10 cellular contexts compared by ENCODE assay signal in genomic region chr19:18420931-18421330, GRCh38. TPM values are rescaled to one million over a fixed set of nuclear protein-coding genes. Genes with fewer than 3 reads are reported as not detected.
DNase-seq lines count a peak whose midpoint lies in the region; ATAC-seq and TF ChIP-seq lines count a peak whose summit lies in the region.
"Had no signal": no experiment of that assay in that cellular context is flagged by ENCODE, and none has a peak within 500 bp of the region (broad histone marks: within the 10 kb centered on the region; RNA-seq: fewer than 3 reads in every experiment).

No MANE protein-coding gene starts in this region.

- TF ChIP-seq POLR2A in transverse colon (IDR thresholded peaks at IDR 0.05), result no peak

- intact Hi-C loops in activated naive CD4-positive, alpha-beta T cell treated with anti-CD3 and anti-CD28 coated beads for 36 hours (cut with micrococcal nuclease), result no loop called here
- intact Hi-C loops in lower lobe of right lung (cut with DNase I), result no loop called here
- intact Hi-C loops in transverse colon (cut with DNase I; ENCODE audit: low total_unique reads), result no loop called here

- H3K4me3 ChIP-seq in lower lobe of right lung (peak overlapping the region; percentile 80), transverse colon (peak overlapping the region in 2 of 4 donors; percentile 63 to 89)

- peak overlapping the region; percentile 82 for H3K4me3 Mint-ChIP-seq in activated naive CD4-positive, alpha-beta T cell treated with anti-CD3 and anti-CD28 coated beads for 36 hours
- peak overlapping the region; percentile 88 for H3K4me3 Mint-ChIP-seq in activated naive CD8-positive, alpha-beta T cell treated with anti-CD3 and anti-CD28 coated beads for 36 hours

- TF ChIP-seq CTCF in lower lobe of right lung (IDR thresholded peaks at IDR 0.05) (no peak), transverse colon (IDR thresholded peaks at IDR 0.05) (no peak)

- CTCF ChIA-PET in activated naive CD4-positive, alpha-beta T cell treated with anti-CD3 and anti-CD28 coated beads for 36 hours (lab: Charles Lee), result interaction anchor here (1.0 to 2.8 kb wide), 2 partner anchors 10 to 32 kb away, joined by 3 to 16 read pairs; no protein-coding TSS in a partner anchor

- H3K36me3 Mint-ChIP-seq in activated naive CD4-positive, alpha-beta T cell treated with anti-CD3 and anti-CD28 coated beads for 36 hours (ENCODE audit: low read depth), result peaks cover 2% of the 10 kb centered on the region
- peaks cover 0 to 6% of the 10 kb centered on the region in 2 donors for H3K36me3 Mint-ChIP-seq in activated naive CD4-positive, alpha-beta T cell treated with anti-CD3 and anti-CD28 coated beads, Interleukin-2, amount 50 U/mL, for 72 hours
- H3K36me3 Mint-ChIP-seq in activated naive CD8-positive, alpha-beta T cell treated with anti-CD3 and anti-CD28 coated beads for 36 hours, result peaks cover 10% of the 10 kb centered on the region

- peaks cover 21% of the 10 kb centered on the region for H3K27me3 Mint-ChIP-seq in activated naive CD4-positive, alpha-beta T cell treated with anti-CD3 and anti-CD28 coated beads for 36 hours (ENCODE audit: low read depth)
- peaks cover 27% of the 10 kb centered on the region for H3K27me3 Mint-ChIP-seq in activated naive CD8-positive, alpha-beta T cell treated with anti-CD3 and anti-CD28 coated beads for 36 hours

- no peaks in the 10 kb centered on the region for H3K9me3 Mint-ChIP-seq in activated naive CD4-positive, alpha-beta T cell treated with anti-CD3 and anti-CD28 coated beads for 36 hours
- no peaks in the 10 kb centered on the region for H3K9me3 Mint-ChIP-seq in activated naive CD4-positive, alpha-beta T cell treated with anti-CD3 and anti-CD28 coated beads, Interleukin-2, amount 50 U/mL, for 72 hours
- H3K9me3 Mint-ChIP-seq in activated naive CD8-positive, alpha-beta T cell treated with anti-CD3 and anti-CD28 coated beads for 36 hours, result no peaks in the 10 kb centered on the region

- H3K36me3 ChIP-seq in lower lobe of right lung, result no peaks in the 10 kb centered on the region
- no peaks in the 10 kb centered on the region for H3K36me3 ChIP-seq in transverse colon

- H3K27ac ChIP-seq in lower lobe of right lung, result no peak overlapping the region
- peak overlapping the region; percentile 87 to 92 (median 88) for H3K27ac ChIP-seq in transverse colon
- H3K27ac ChIP-seq: SJSA1 had no signal

- H3K4me1 ChIP-seq in lower lobe of right lung (peaks cover 74% of the 10 kb centered on the region), transverse colon (peaks cover 39 to 77% (median 63%) of the 10 kb centered on the region in 4 donors)

- no peak for TF ChIP-seq EP300 in transverse colon (IDR thresholded peaks at IDR 0.05; ENCODE audit: low read depth)

- H3K27ac Mint-ChIP-seq in activated naive CD4-positive, alpha-beta T cell treated with anti-CD3 and anti-CD28 coated beads for 36 hours, result no peak overlapping the region
- peak overlapping the region in 1 of 2 donors; percentile 73 for H3K27ac Mint-ChIP-seq in activated naive CD4-positive, alpha-beta T cell treated with anti-CD3 and anti-CD28 coated beads, Interleukin-2, amount 50 U/mL, for 72 hours
- peak overlapping the region; percentile 25 for H3K27ac Mint-ChIP-seq in activated naive CD8-positive, alpha-beta T cell treated with anti-CD3 and anti-CD28 coated beads for 36 hours

- WGBS in transverse colon (ENCODE audit: low coverage in 1 of 2), 2 donors, result 38% methylated on average over 2 of the region's 2 CpGs; no CpG with 5 or more reads in 1 of the 2 donors

- no peaks in the 10 kb centered on the region for H3K9me3 ChIP-seq in lower lobe of right lung
- H3K9me3 ChIP-seq in transverse colon, result no peaks in the 10 kb centered on the region

- ATAC-seq in activated naive CD4-positive, alpha-beta T cell treated with anti-CD3 and anti-CD28 coated beads, Interleukin-2, amount 50 U/mL, for 72 hours, result no peak
- ATAC-seq in lower lobe of right lung, result no peak
- no peak for ATAC-seq in GM21423 (IDR thresholded peaks at IDR 0.05; ENCODE audit: unreplicated experiment)
- no peak for ATAC-seq in GM18870 (IDR thresholded peaks at IDR 0.05; ENCODE audit: unreplicated experiment)
- ATAC-seq in GM18873 (IDR thresholded peaks at IDR 0.05; ENCODE audit: low FRiP score, unreplicated experiment), result no peak

- DNase-seq in activated naive CD4-positive, alpha-beta T cell treated with anti-CD3 and anti-CD28 coated beads for 36 hours, result no peak
- DNase-seq in activated naive CD4-positive, alpha-beta T cell treated with anti-CD3 and anti-CD28 coated beads, Interleukin-2, amount 50 U/mL, for 72 hours (ENCODE audit: low spot score in 2 of 2), result no peak
- no peak for DNase-seq in activated naive CD8-positive, alpha-beta T cell treated with anti-CD3 and anti-CD28 coated beads for 36 hours
- DNase-seq in lower lobe of right lung, result peak; percentile 41
- DNase-seq in transverse colon, result no peak

- peaks cover 64% of the 10 kb centered on the region for H3K4me1 Mint-ChIP-seq in activated naive CD4-positive, alpha-beta T cell treated with anti-CD3 and anti-CD28 coated beads for 36 hours (ENCODE audit: low read depth)
- H3K4me1 Mint-ChIP-seq in activated naive CD8-positive, alpha-beta T cell treated with anti-CD3 and anti-CD28 coated beads for 36 hours, result peaks cover 67% of the 10 kb centered on the region

- in situ Hi-C loops in transverse colon (cut with MboI; ENCODE audit: low pct_ligation_motif_present in 1 of 4, low pct_unique_long_range_greater_than_20kb in 1 of 4, low sequenced_read_pairs in 3 of 4), result loop anchor here in 1 of 4 donors (25.0 kb wide), 1 partner anchor 159 kb away; the partner anchor contains the start of gene IQCN

- H3K27me3 ChIP-seq in lower lobe of right lung (ENCODE audit: low read depth) (no peaks in the 10 kb centered on the region), transverse colon (peaks cover 21% of the 10 kb centered on the region)
- H3K27me3 ChIP-seq: SJSA1 had no signal

RNA-seq across cellular contexts. Expression of gene SSBP4, which starts 1.7 kb away (rescaled TPM):
- total RNA-seq in activated naive CD4-positive, alpha-beta T cell treated with anti-CD3 and anti-CD28 coated beads for 36 hours, result 10 to 100 TPM; 62.6 to 71.4 TPM
- total RNA-seq in activated naive CD4-positive, alpha-beta T cell treated with anti-CD3 and anti-CD28 coated beads, Interleukin-2, amount 50 U/mL, for 72 hours, result 100 to 1,000 TPM in 1 of 2 donors, 10 to 100 TPM in 1; 31.7 to 102 TPM
- 100 to 1,000 TPM in 1 of 2 experiments, 10 to 100 TPM in 1; 96.1 to 101 TPM for total RNA-seq in activated naive CD8-positive, alpha-beta T cell treated with anti-CD3 and anti-CD28 coated beads for 36 hours
- total RNA-seq in lower lobe of right lung (65.6 TPM), transverse colon (10 to 100 TPM in 3 of 4 donors, 1 to 10 TPM in 1; 9.4 to 40.4 (median 32.2) TPM)

RNA-seq across cellular contexts. Expression of gene ISYNA1, which starts 17.0 kb away (rescaled TPM):
- 10 to 100 TPM; 12.3 to 14.3 TPM for total RNA-seq in activated naive CD4-positive, alpha-beta T cell treated with anti-CD3 and anti-CD28 coated beads for 36 hours
- 10 to 100 TPM; 19.7 to 30.8 TPM for total RNA-seq in activated naive CD4-positive, alpha-beta T cell treated with anti-CD3 and anti-CD28 coated beads, Interleukin-2, amount 50 U/mL, for 72 hours
- total RNA-seq in activated naive CD8-positive, alpha-beta T cell treated with anti-CD3 and anti-CD28 coated beads for 36 hours, result 10 to 100 TPM; 29.6 to 32.7 TPM
- total RNA-seq in lower lobe of right lung (30.6 TPM), transverse colon (10 to 100 TPM in 2 of 4 donors, 1 to 10 TPM in 2; 3.0 to 15.1 (median 8.8) TPM)

RNA-seq across cellular contexts. Expression of gene LRRC25, which starts 23.5 kb away (rescaled TPM):
- total RNA-seq in activated naive CD4-positive, alpha-beta T cell treated with anti-CD3 and anti-CD28 coated beads for 36 hours, result not detected
- not detected for total RNA-seq in activated naive CD4-positive, alpha-beta T cell treated with anti-CD3 and anti-CD28 coated beads, Interleukin-2, amount 50 U/mL, for 72 hours
- not detected for total RNA-seq in activated naive CD8-positive, alpha-beta T cell treated with anti-CD3 and anti-CD28 coated beads for 36 hours
- total RNA-seq in lower lobe of right lung, result 35.4 TPM
- total RNA-seq in transverse colon, result 1 to 10 TPM in 3 of 4 donors, not detected in 1; 3.3 to 4.9 (median 4.1) TPM
- total RNA-seq: lung microvascular endothelial cell, SJSA1 had no signal

RNA-seq across cellular contexts. Expression of gene GDF15, which starts 35.0 kb away (rescaled TPM):
- under 1 TPM in 1 of 2 experiments, not detected in 1; 0.20 TPM for total RNA-seq in activated naive CD4-positive, alpha-beta T cell treated with anti-CD3 and anti-CD28 coated beads for 36 hours
- 1 to 10 TPM in 1 of 2 donors, under 1 TPM in 1; 0.29 to 1.4 TPM for total RNA-seq in activated naive CD4-positive, alpha-beta T cell treated with anti-CD3 and anti-CD28 coated beads, Interleukin-2, amount 50 U/mL, for 72 hours
- not detected for total RNA-seq in activated naive CD8-positive, alpha-beta T cell treated with anti-CD3 and anti-CD28 coated beads for 36 hours
- total RNA-seq in lower lobe of right lung, result 21.2 TPM
- total RNA-seq in transverse colon, result 10 to 100 TPM; 36.3 to 77.0 (median 58.9) TPM
